ENCODE assay signal across 9 cellular contexts in the genomic region with DNA sequence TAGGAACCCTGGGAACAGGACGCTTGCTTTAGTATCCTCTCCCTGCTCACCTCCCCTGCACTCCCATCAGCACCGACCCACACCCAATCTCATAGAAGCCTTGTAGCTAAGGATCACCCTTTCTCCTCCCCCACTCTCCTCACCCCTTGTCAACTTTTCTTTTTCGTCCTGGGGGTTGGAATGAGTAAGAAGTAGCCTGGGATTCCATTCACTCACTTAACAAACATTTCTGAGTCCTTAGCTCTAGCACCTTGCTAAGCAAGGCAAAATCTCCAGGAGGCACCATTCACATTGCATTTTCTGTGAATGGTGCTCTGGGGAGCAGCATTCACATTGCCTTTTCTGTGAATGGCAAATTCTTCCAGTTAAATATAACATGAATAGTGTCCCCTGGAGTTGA. TPM values are rescaled to one million over a fixed set of nuclear protein-coding genes. Genes with fewer than 3 reads are reported as not detected.
DNase-seq lines count a peak whose midpoint lies in the region; ATAC-seq and TF ChIP-seq lines count a peak whose summit lies in the region.
"Had no signal": no experiment of that assay in that cellular context is flagged by ENCODE, and none has a peak within 500 bp of the region (broad histone marks: within the 10 kb centered on the region; RNA-seq: fewer than 3 reads in every experiment).

No MANE protein-coding gene starts in this region.

- POLR2A ChIA-PET in AG04450 (lab: Yijun Ruan, JAX) = interaction anchor here (0.7 kb wide), 1 partner anchor 11 kb away, joined by 3 read pairs; a partner anchor contains a TSS

- H3K27ac ChIP-seq in AG04450 (ENCODE audit: low read depth, low read length) (no peak overlapping the region), lower lobe of right lung (no peak overlapping the region)

- H3K4me1 Mint-ChIP-seq in HFFc6 (ENCODE audit: low read depth) = peaks cover 21% of the 10 kb centered on the region

- no peaks in the 10 kb centered on the region for H3K9me3 Mint-ChIP-seq in HFFc6

- intact Hi-C loops in lower lobe of right lung (cut with DNase I) = no loop called here

- in situ Hi-C loops in astrocyte of the cerebellum (cut with HindIII; ENCODE audit: low sequenced_read_pairs) = no loop called here

- H3K9me3 ChIP-seq in AG04450 (ENCODE audit: control insufficient read depth, insufficient read depth, low read length) (no peaks in the 10 kb centered on the region), lower lobe of right lung (no peaks in the 10 kb centered on the region)

- H3K27me3 ChIP-seq in AG04450 (ENCODE audit: control insufficient read depth, insufficient read depth, low read length) (no peaks in the 10 kb centered on the region), lower lobe of right lung (ENCODE audit: low read depth) (no peaks in the 10 kb centered on the region)

- H3K27me3 Mint-ChIP-seq in HFFc6 (ENCODE audit: insufficient read depth) = no peaks in the 10 kb centered on the region; the same call in none of the 2 replicates

- H3K4me1 ChIP-seq in lower lobe of right lung = peaks cover 15% of the 10 kb centered on the region

- peaks cover 4% of the 10 kb centered on the region for H3K36me3 ChIP-seq in lower lobe of right lung

- H3K4me3 ChIP-seq in AG04450 (ENCODE audit: low read depth, low read length) = peak overlapping the region; percentile 83
- peak overlapping the region; percentile 71 for H3K4me3 ChIP-seq in astrocyte of the cerebellum (ENCODE audit: low read depth, low read length)
- peak overlapping the region; percentile 71 for H3K4me3 ChIP-seq in lower lobe of right lung

- H3K36me3 Mint-ChIP-seq in HFFc6 (ENCODE audit: low read depth) = peaks cover 16% of the 10 kb centered on the region

- CTCF ChIA-PET in AG04450 (lab: Charles Lee) = interaction anchor here (1.3 to 2.1 kb wide), 4 partner anchors 41 to 67 kb away, joined by 4 to 8 read pairs (median 6); no protein-coding TSS in a partner anchor

- H3K4me3 Mint-ChIP-seq in HFFc6 = peak overlapping the region; percentile 90

- TF ChIP-seq CTCF in AG04450 (IDR thresholded peaks at IDR 0.05; ENCODE audit: low read depth, low read length) (no peak), HFFc6 (IDR thresholded peaks at IDR 0.05) (no peak), astrocyte of the cerebellum (IDR thresholded peaks at IDR 0.05; ENCODE audit: low read depth, low read length, missing control alignments) (no peak), lower lobe of right lung (IDR thresholded peaks at IDR 0.05) (no peak)

- ATAC-seq in lower lobe of right lung = no peak
- ATAC-seq in HG03025 (IDR thresholded peaks at IDR 0.05; ENCODE audit: low FRiP score, unreplicated experiment) = no peak

- peak overlapping the region; percentile 88 for H3K27ac Mint-ChIP-seq in HFFc6

- no peak for DNase-seq in AG04450 (ENCODE audit: low read depth, low spot score)
- DNase-seq in HFFc6 = no peak
- no peak for DNase-seq in astrocyte of the cerebellum (ENCODE audit: low read depth)
- DNase-seq in lower lobe of right lung = no peak
- no peak for DNase-seq in stimulated activated CD4-positive, alpha-beta T cell treated with anti-CD3 and anti-CD28 coated beads, Interleukin-15, amount 100 ng/mL, for 24 hours
- no peak for DNase-seq in ecto neural progenitor cell (ENCODE audit: low spot score)
- DNase-seq in HPDE6-E6E7 (ENCODE audit: extremely low spot score) = no peak
- DNase-seq: NCI-H524 treated with DMSO at 0.1 percent for 48 hours had no signal

RNA-seq across cellular contexts. Expression of a gene that starts 1.1 kb away (rescaled TPM):
- polyA plus RNA-seq in AG04450 (2011; rRNA removed) = 9.6 and 13.9 TPM in 2 replicates
- 10.4 and 15.8 TPM in 2 replicates for polyA minus RNA-seq in AG04450 (2011; rRNA and poly(A)+ RNA removed)
- total RNA-seq in HFFc6 (2021; fragmentation: NEBNext Ultra II Directional; extraction: Animal tissue kit (Norgen Biotek cat#: 25700)) = 10 to 100 TPM in 5 of 6 experiments, 1 to 10 TPM in 1; 9.9 to 15.5 (median 12.7) TPM
- 20.7 TPM for total RNA-seq in lower lobe of right lung

RNA-seq across cellular contexts. Expression of a gene that starts 10.9 kb away (rescaled TPM):
- polyA plus RNA-seq in AG04450 (2011; rRNA removed) = 21.2 and 27.9 TPM in 2 replicates
- 55.9 and 94.5 TPM in 2 replicates for polyA minus RNA-seq in AG04450 (2011; rRNA and poly(A)+ RNA removed)
- total RNA-seq in HFFc6 (2021; fragmentation: NEBNext Ultra II Directional; extraction: Animal tissue kit (Norgen Biotek cat#: 25700)) = 10 to 100 TPM; 51.9 to 67.2 (median 61.0) TPM
- total RNA-seq in lower lobe of right lung = 96.1 TPM

RNA-seq across cellular contexts. Expression of a gene that starts 20.7 kb away (rescaled TPM):
- polyA plus RNA-seq in AG04450 (2011; rRNA removed) = not detected in 2 replicates
- polyA minus RNA-seq in AG04450 (2011; rRNA and poly(A)+ RNA removed) = not detected in 2 replicates
- under 1 TPM in 1 of 6 experiments, not detected in 5; 0.26 TPM for total RNA-seq in HFFc6 (2021; fragmentation: NEBNext Ultra II Directional; extraction: Animal tissue kit (Norgen Biotek cat#: 25700))
- 3.9 TPM for total RNA-seq in lower lobe of right lung

RNA-seq across cellular contexts. Expression of a gene that starts 23.8 kb away (rescaled TPM):
- polyA plus RNA-seq in AG04450 (2011; rRNA removed) = 0.09 and 0.12 TPM in 2 replicates
- polyA minus RNA-seq in AG04450 (2011; rRNA and poly(A)+ RNA removed) = 0.28 and 0.39 TPM in 2 replicates
- under 1 TPM; 0.09 to 0.51 (median 0.14) TPM for total RNA-seq in HFFc6 (2021; fragmentation: NEBNext Ultra II Directional; extraction: Animal tissue kit (Norgen Biotek cat#: 25700))
- 3.7 TPM for total RNA-seq in lower lobe of right lung

RNA-seq across cellular contexts. Expression of a gene that starts 41.4 kb away (rescaled TPM):
- 31.9 and 45.4 TPM in 2 replicates for polyA plus RNA-seq in AG04450 (2011; rRNA removed)
- 13.2 and 17.8 TPM in 2 replicates for polyA minus RNA-seq in AG04450 (2011; rRNA and poly(A)+ RNA removed)
- total RNA-seq in HFFc6 (2021; fragmentation: NEBNext Ultra II Directional; extraction: Animal tissue kit (Norgen Biotek cat#: 25700)) = 10 to 100 TPM; 56.9 to 70.3 (median 66.0) TPM
- 46.4 TPM for total RNA-seq in lower lobe of right lung
